ENCODE assay signal across 8 cellular contexts in the genomic region with DNA sequence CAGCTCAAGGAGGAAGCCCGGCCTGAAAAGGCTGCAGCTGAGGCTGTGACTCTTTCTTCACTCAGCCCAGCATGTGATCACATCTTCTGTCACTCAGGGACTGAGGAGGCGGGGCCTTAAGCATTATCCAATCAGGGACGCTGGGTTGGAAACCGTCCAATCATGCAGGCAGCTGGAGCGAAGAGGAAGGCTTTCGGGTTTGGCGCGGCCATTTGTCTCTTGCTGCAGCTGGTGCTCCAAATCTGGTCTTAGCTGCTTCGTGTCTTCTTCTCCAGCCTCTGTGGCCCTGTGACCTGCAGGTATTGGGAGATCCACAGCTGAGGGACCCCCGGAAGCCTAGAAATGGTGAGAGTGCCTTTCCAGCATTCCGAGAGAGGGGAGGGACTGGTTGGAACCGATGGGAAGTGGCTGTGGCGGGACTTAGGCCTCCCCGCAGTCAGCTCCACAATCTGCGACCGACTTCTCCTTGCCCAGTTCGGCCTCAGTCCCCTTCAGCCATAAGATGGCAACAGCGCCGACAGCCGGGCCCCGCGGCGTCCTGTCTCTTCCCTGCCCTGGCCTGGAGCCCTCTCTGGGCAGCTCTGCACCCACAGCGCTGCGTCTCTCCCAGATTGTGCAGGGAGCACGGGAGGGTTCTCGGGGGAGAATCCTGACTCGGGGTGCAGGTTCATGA. TPM values are rescaled to one million over a fixed set of nuclear protein-coding genes. Genes with fewer than 3 reads are reported as not detected.
DNase-seq lines count a peak whose midpoint lies in the region; ATAC-seq and TF ChIP-seq lines count a peak whose summit lies in the region.

A gene (plus strand): TSS at position 210 of the 673 bp plus-strand sequence. CDS start 133 bp downstream, at position 343.

- BruUV-seq in OCI-LY7 (replicated peaks; lab: Mats Ljungman, UMichigan): TSS peak; percentile 62

- H3F3A ChIP-seq in neural progenitor cell (ENCODE audit: low read depth): peaks cover 25% of the 10 kb centered on the region

- H3K4me1 Mint-ChIP-seq in neural progenitor cell: peaks cover 4% of the 10 kb centered on the region
- peaks cover 17% of the 10 kb centered on the region for H3K4me1 Mint-ChIP-seq in stimulated activated naive CD8-positive, alpha-beta T cell treated with anti-CD3 and anti-CD28 coated beads, Interleukin-15, Interleukin-2, amounts not matched to agents 100 ng/mL and 50 ng/mL, for 24 hours (ENCODE audit: low read depth)

- DNase-seq in OCI-LY7 (ENCODE audit: low spot score) (peak; percentile 93), foreskin melanocyte (peak; percentile 66), neural progenitor cell (ENCODE audit: low spot score) (peak; percentile 98), NCI-H1694 (lab: John Stamatoyannopoulos, UW) (no peak)
- DNase-seq in activated effector memory CD4-positive, alpha-beta T cell treated with anti-CD3 and anti-CD28 coated beads, Interleukin-2, amount 50 U/mL, for 16 hours: peak; percentile 93

- no peak within 1 kb of the TSS for H2AFZ ChIP-seq in OCI-LY7 (ENCODE audit: low read length)
- peak within 1 kb of the TSS; percentile 61 for H2AFZ ChIP-seq in neural progenitor cell (replicated peaks)

- TF ChIP-seq CTCF in OCI-LY7 (conservative IDR thresholded peaks at IDR 0.05; ENCODE audit: low read length): 0 out of 2 replicates have a peak, but pooled peaks have one; percentile 25
- TF ChIP-seq CTCF in neural progenitor cell (IDR thresholded peaks at IDR 0.05): peak; percentile 21

- H3K36me3 ChIP-seq in OCI-LY7 (ENCODE audit: insufficient read depth, low read length): peaks cover 24% of the 10 kb centered on the region
- no peaks in the 10 kb centered on the region for H3K36me3 ChIP-seq in neural progenitor cell

- H3K79me2 ChIP-seq in OCI-LY7 (ENCODE audit: insufficient read depth, low read depth, low read length) (peaks cover 40% of the 10 kb centered on the region), neural progenitor cell (ENCODE audit: low read depth) (peaks cover 50% of the 10 kb centered on the region)

- H3K4me2 ChIP-seq in OCI-LY7 (ENCODE audit: low read length) (peak within 1 kb of the TSS; percentile 78), neural progenitor cell (peak within 1 kb of the TSS; percentile 83)

- no peaks in the 10 kb centered on the region for H3K27me3 ChIP-seq in neural progenitor cell

- peak; percentile 80 for ATAC-seq in GM18505 (IDR thresholded peaks at IDR 0.05; ENCODE audit: unreplicated experiment)
- peak; percentile 88 for ATAC-seq in HG02943 (IDR thresholded peaks at IDR 0.05; ENCODE audit: low read depth, unreplicated experiment)

- CTCF ChIA-PET in OCI-LY7 (lab: Charles Lee; ENCODE audit: unreplicated experiment): no interaction called here

- H4K20me1 ChIP-seq in OCI-LY7 (ENCODE audit: insufficient read depth, low read length) (no peaks in the 10 kb centered on the region), neural progenitor cell (ENCODE audit: low read depth) (peaks cover 30% of the 10 kb centered on the region)

- H3K9me2 ChIP-seq in OCI-LY7 (ENCODE audit: insufficient read depth, low read length): no peaks in the 10 kb centered on the region

- peak; percentile 46 for TF ChIP-seq POLR2A in GM18505 (IDR thresholded peaks at IDR 0.05; ENCODE audit: borderline replicate concordance, extremely low read depth, insufficient read depth, insufficient read length)

- peak within 1 kb of the TSS; percentile 76 for H3K9ac ChIP-seq in neural progenitor cell

- H3K4me1 ChIP-seq in OCI-LY7 (ENCODE audit: insufficient read depth, low read length, poor library complexity, severe bottlenecking): no peaks in the 10 kb centered on the region
- peaks cover 38% of the 10 kb centered on the region for H3K4me1 ChIP-seq in neural progenitor cell

- H3K36me3 Mint-ChIP-seq in neural progenitor cell: peaks cover 36% of the 10 kb centered on the region
- H3K36me3 Mint-ChIP-seq in stimulated activated naive CD8-positive, alpha-beta T cell treated with anti-CD3 and anti-CD28 coated beads, Interleukin-15, Interleukin-2, amounts not matched to agents 100 ng/mL and 50 ng/mL, for 24 hours (ENCODE audit: low read depth): peaks cover 29% of the 10 kb centered on the region

- POLR2A ChIA-PET in OCI-LY7 (lab: Charles Lee): interaction anchor here (0.9 kb wide), 1 partner anchor 11 kb away, joined by 4 read pairs; no protein-coding TSS in a partner anchor

- H3K9me3 Mint-ChIP-seq in neural progenitor cell: peaks cover 63% of the 10 kb centered on the region
- peaks cover 4% of the 10 kb centered on the region for H3K9me3 Mint-ChIP-seq in stimulated activated naive CD8-positive, alpha-beta T cell treated with anti-CD3 and anti-CD28 coated beads, Interleukin-15, Interleukin-2, amounts not matched to agents 100 ng/mL and 50 ng/mL, for 24 hours

- H3K27ac Mint-ChIP-seq in neural progenitor cell: peak within 1 kb of the TSS; percentile 72
- H3K27ac Mint-ChIP-seq in stimulated activated naive CD8-positive, alpha-beta T cell treated with anti-CD3 and anti-CD28 coated beads, Interleukin-15, Interleukin-2, amounts not matched to agents 100 ng/mL and 50 ng/mL, for 24 hours: peak within 1 kb of the TSS; percentile 36

- peak within 1 kb of the TSS; percentile 51 for H3K27ac ChIP-seq in OCI-LY7 (ENCODE audit: low read depth, low read length, poor library complexity, severe bottlenecking)
- peak within 1 kb of the TSS; percentile 93 for H3K27ac ChIP-seq in neural progenitor cell

- peaks cover 8% of the 10 kb centered on the region for H3K27me3 Mint-ChIP-seq in neural progenitor cell (ENCODE audit: insufficient read depth, low read depth)
- H3K27me3 Mint-ChIP-seq in stimulated activated naive CD8-positive, alpha-beta T cell treated with anti-CD3 and anti-CD28 coated beads, Interleukin-15, Interleukin-2, amounts not matched to agents 100 ng/mL and 50 ng/mL, for 24 hours: no peaks in the 10 kb centered on the region

- H3K4me3 Mint-ChIP-seq in neural progenitor cell: peak within 1 kb of the TSS; percentile 95
- peak within 1 kb of the TSS; percentile 90 for H3K4me3 Mint-ChIP-seq in stimulated activated naive CD8-positive, alpha-beta T cell treated with anti-CD3 and anti-CD28 coated beads, Interleukin-15, Interleukin-2, amounts not matched to agents 100 ng/mL and 50 ng/mL, for 24 hours

- H3K4me3 ChIP-seq in OCI-LY7 (ENCODE audit: low read depth, low read length, poor library complexity, severe bottlenecking) (peak within 1 kb of the TSS; percentile 80), neural progenitor cell (peak within 1 kb of the TSS; percentile 80)

- H3K9me3 ChIP-seq in OCI-LY7 (ENCODE audit: low read length): no peaks in the 10 kb centered on the region
- no peaks in the 10 kb centered on the region for H3K9me3 ChIP-seq in neural progenitor cell (ENCODE audit: low read depth)

- intact Hi-C loops in OCI-LY7 (cut with micrococcal nuclease; ENCODE audit: unreplicated experiment): no loop called here

RNA-seq across cellular contexts. Expression of the gene that starts here (rescaled TPM):
- total RNA-seq in OCI-LY7 (2014; rRNA removed; shearing (Covaris generic)): 11.9 and 18.1 TPM in 2 replicates
- total RNA-seq in OCI-LY7 (2022) (27.0 and 27.6 TPM in 2 replicates), neural progenitor cell (ENCODE audit: low replicate concordance) (40.4 and 51.2 TPM in 2 replicates)
